ENCODE assay signal across 16 cellular contexts in the genomic region with DNA sequence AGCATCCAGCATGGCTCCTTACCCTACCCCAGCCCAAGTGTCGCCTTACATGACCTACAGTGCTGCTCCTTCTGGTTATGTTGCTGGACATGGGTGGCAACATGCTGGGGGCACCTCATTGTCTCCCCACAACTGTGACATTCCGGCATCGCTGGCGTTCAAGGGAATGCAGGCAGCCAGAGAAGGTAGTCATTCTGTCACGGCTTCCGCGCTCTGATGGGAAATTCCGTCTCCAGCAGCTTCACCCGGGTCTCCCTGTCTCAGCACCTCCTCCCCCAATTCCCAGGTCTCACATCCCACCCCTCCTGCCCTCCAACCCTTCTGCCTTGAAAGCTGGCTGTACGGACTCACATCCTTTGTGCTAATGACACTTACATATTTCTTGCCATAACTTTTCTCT. TPM values are rescaled to one million over a fixed set of nuclear protein-coding genes. Genes with fewer than 3 reads are reported as not detected.
DNase-seq lines count a peak whose midpoint lies in the region; ATAC-seq and TF ChIP-seq lines count a peak whose summit lies in the region.
"Had no signal": no experiment of that assay in that cellular context is flagged by ENCODE, and none has a peak within 500 bp of the region (broad histone marks: within the 10 kb centered on the region; RNA-seq: fewer than 3 reads in every experiment).

No MANE protein-coding gene starts in this region.

- no peaks in the 10 kb centered on the region for H3K36me3 ChIP-seq in GM23338 (ENCODE audit: insufficient read depth)
- no peaks in the 10 kb centered on the region for H3K36me3 ChIP-seq in iPS-20b (ENCODE audit: insufficient read depth, low read depth, low read length)
- H3K36me3 ChIP-seq in parathyroid adenoma (ENCODE audit: control insufficient read depth, insufficient read depth, low read length): peaks cover 3% of the 10 kb centered on the region
- H3K36me3 ChIP-seq: BLaER1 treated with 17β-estradiol and CSF1 and Interleukin-3, amounts not matched to agents 10 nM and 100 nM; SJCRH30 had no signal

- H3K4me1 Mint-ChIP-seq in GM23338: peaks cover 36% of the 10 kb centered on the region

- H3K27ac Mint-ChIP-seq in GM23338: no peak overlapping the region; the same call in 1 of the 2 replicates

- H3K4me3 ChIP-seq in GM23338 (peak overlapping the region; percentile 14), iPS-20b (ENCODE audit: low read length) (peak overlapping the region; percentile 54), parathyroid adenoma (ENCODE audit: low read depth, low read length) (peak overlapping the region; percentile 35)
- H3K4me3 ChIP-seq: BLaER1 treated with 17β-estradiol and CSF1 and Interleukin-3, amounts not matched to agents 10 nM and 100 nM; SJCRH30 had no signal

- H3K9ac ChIP-seq in iPS-20b (ENCODE audit: low read depth, low read length): no peak overlapping the region
- no peak overlapping the region for H3K9ac ChIP-seq in parathyroid adenoma
- H3K9ac ChIP-seq: BLaER1 treated with 17β-estradiol and CSF1 and Interleukin-3, amounts not matched to agents 10 nM and 100 nM had no signal

- peaks cover 6% of the 10 kb centered on the region for H3K27me3 Mint-ChIP-seq in GM23338 (ENCODE audit: insufficient read depth, low read depth, poor library complexity)

- TF ChIP-seq CTCF in GM23338 (conservative IDR thresholded peaks at IDR 0.05; ENCODE audit: low read depth in 2 of 2) (no peak), parathyroid adenoma (IDR thresholded peaks at IDR 0.05) (no peak)

- peaks cover 8% of the 10 kb centered on the region for H3K27me3 ChIP-seq in GM23338 (ENCODE audit: insufficient read depth)
- H3K27me3 ChIP-seq in iPS-20b (ENCODE audit: insufficient read depth, low read length): peaks cover 47% of the 10 kb centered on the region
- H3K27me3 ChIP-seq in parathyroid adenoma (ENCODE audit: control insufficient read depth, insufficient read depth, low read length): no peaks in the 10 kb centered on the region
- H3K27me3 ChIP-seq: BLaER1 treated with 17β-estradiol and CSF1 and Interleukin-3, amounts not matched to agents 10 nM and 100 nM had no signal

- no peaks in the 10 kb centered on the region for H3K9me2 ChIP-seq in GM23338 (ENCODE audit: insufficient read depth)

- DNase-seq in GM23338 (ENCODE audit: low spot score) (peak; percentile 80), ecto neural progenitor cell (ENCODE audit: low spot score) (peak; percentile 61), NCI-H2227 treated with DMSO at 0.1 percent for 48 hours (lab: John Stamatoyannopoulos, UW) (no peak), NCI-H1105 treated with DMSO at 0.1 percent for 48 hours (lab: John Stamatoyannopoulos, UW) (no peak)
- DNase-seq in effector CD4-positive, alpha-beta T cell: no peak
- DNase-seq: KBM-7, MV-4-11, NCI-H1436 treated with DMSO at 0.1 percent for 48 hours, NCI-H2029 treated with DMSO at 0.1 percent for 48 hours, NCI-H2171 treated with DMSO at 0.1 percent for 48 hours, NCI-H774, PC-3, SJCRH30 had no signal

- no peaks in the 10 kb centered on the region for H3K79me2 ChIP-seq in GM23338 (replicated peaks; ENCODE audit: insufficient read depth)
- H3K79me2 ChIP-seq in parathyroid adenoma: peaks cover 12% of the 10 kb centered on the region

- H3F3A ChIP-seq in GM23338 (replicated peaks; ENCODE audit: low read depth): no peaks in the 10 kb centered on the region

- peak overlapping the region; percentile 59 for H3K4me3 Mint-ChIP-seq in GM23338

- H3K36me3 Mint-ChIP-seq in GM23338 (ENCODE audit: low read depth): no peaks in the 10 kb centered on the region

- H3K9me3 ChIP-seq in iPS-20b (ENCODE audit: insufficient read depth, low read depth, low read length) (no peaks in the 10 kb centered on the region), parathyroid adenoma (ENCODE audit: control insufficient read depth, low read length) (no peaks in the 10 kb centered on the region)
- H3K9me3 ChIP-seq: BLaER1 treated with 17β-estradiol and CSF1 and Interleukin-3, amounts not matched to agents 10 nM and 100 nM; SJCRH30 had no signal

- ATAC-seq in GM23338: peak; percentile 96
- ATAC-seq: PC-3 had no signal

- no peaks in the 10 kb centered on the region for H4K20me1 ChIP-seq in GM23338 (replicated peaks; ENCODE audit: insufficient read depth)
- H4K20me1 ChIP-seq: BLaER1 treated with 17β-estradiol and CSF1 and Interleukin-3, amounts not matched to agents 10 nM and 100 nM had no signal

- H2AFZ ChIP-seq in GM23338 (no peak overlapping the region), parathyroid adenoma (no peak overlapping the region)

- H3K9me3 Mint-ChIP-seq in GM23338: no peaks in the 10 kb centered on the region

- H3K27ac ChIP-seq in GM23338 (ENCODE audit: low read depth): no peak overlapping the region
- H3K27ac ChIP-seq in iPS-20b (ENCODE audit: low read length): no peak overlapping the region
- H3K27ac ChIP-seq in parathyroid adenoma: peak overlapping the region; percentile 75
- H3K27ac ChIP-seq: BLaER1 treated with 17β-estradiol and CSF1 and Interleukin-3, amounts not matched to agents 10 nM and 100 nM; SJCRH30 had no signal

- H3K4me2 ChIP-seq in GM23338 (peak overlapping the region; percentile 53), parathyroid adenoma (ENCODE audit: low read length) (no peak overlapping the region)
- H3K4me2 ChIP-seq: BLaER1 treated with 17β-estradiol and CSF1 and Interleukin-3, amounts not matched to agents 10 nM and 100 nM had no signal

- H3K4me1 ChIP-seq in GM23338 (ENCODE audit: insufficient read depth) (peaks cover 37% of the 10 kb centered on the region), iPS-20b (ENCODE audit: insufficient read depth, low read length) (peaks cover 18% of the 10 kb centered on the region; the same call in 1 of the 2 replicates), parathyroid adenoma (peaks cover 13% of the 10 kb centered on the region)
- H3K4me1 ChIP-seq: SJCRH30 had no signal

TF ChIP-seq in GM23338, 12 proteins besides CTCF, POLR2A, EP300 and RAD21:
- TF ChIP-seq POLR2AphosphoS5 (IDR thresholded peaks at IDR 0.05; ENCODE audit: low read depth): no peak
- TF ChIP-seq STAT1 (IDR thresholded peaks at IDR 0.05; ENCODE audit: unreplicated experiment): no peak
- TF ChIP-seq, protein P1, sequence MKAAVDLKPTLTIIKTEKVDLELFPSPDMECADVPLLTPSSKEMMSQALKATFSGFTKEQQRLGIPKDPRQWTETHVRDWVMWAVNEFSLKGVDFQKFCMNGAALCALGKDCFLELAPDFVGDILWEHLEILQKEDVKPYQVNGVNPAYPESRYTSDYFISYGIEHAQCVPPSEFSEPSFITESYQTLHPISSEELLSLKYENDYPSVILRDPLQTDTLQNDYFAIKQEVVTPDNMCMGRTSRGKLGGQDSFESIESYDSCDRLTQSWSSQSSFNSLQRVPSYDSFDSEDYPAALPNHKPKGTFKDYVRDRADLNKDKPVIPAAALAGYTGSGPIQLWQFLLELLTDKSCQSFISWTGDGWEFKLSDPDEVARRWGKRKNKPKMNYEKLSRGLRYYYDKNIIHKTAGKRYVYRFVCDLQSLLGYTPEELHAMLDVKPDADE (IDR thresholded peaks at IDR 0.05): no peak
- TF ChIP-seq JUNB (IDR thresholded peaks at IDR 0.05; ENCODE audit: unreplicated experiment): no peak
- no peak for TF ChIP-seq CREB1 (CRISPR knock-in tag; IDR thresholded peaks at IDR 0.05; ENCODE audit: low read depth)
- no peak for TF ChIP-seq ZNF114 (CRISPR knock-in tag; IDR thresholded peaks at IDR 0.05)

RNA-seq across cellular contexts. Expression of gene PAX9, which starts 14.6 kb away (rescaled TPM):
- not detected in 2 replicates for total RNA-seq in GM23338 (2014; rRNA removed; shearing (Covaris generic))
- polyA plus RNA-seq in GM23338 (2016; fragmentation: Nextera tagmentation; extraction: Ambion mirVana): 0.37 and 0.74 TPM in 2 replicates
- total RNA-seq: SJCRH30 had no signal

Comparison
In these comparisons a context has a peak if more than half of its experiments do, and no peak if none do; other contexts are left out.
1. DNase-seq: peak in GM23338 (single experiment) and ecto neural progenitor cell (single experiment); none in NCI-H2227 treated with DMSO at 0.1 percent for 48 hours (single experiment), NCI-H1105 treated with DMSO at 0.1 percent for 48 hours (single experiment) and effector CD4-positive, alpha-beta T cell (single experiment).
2. Peak in every context shown above with its lines, with median percentiles within 50 percentile points of each other: H3K4me3 ChIP-seq.